16 cellular contexts compared by ENCODE assay signal in the genomic region with DNA sequence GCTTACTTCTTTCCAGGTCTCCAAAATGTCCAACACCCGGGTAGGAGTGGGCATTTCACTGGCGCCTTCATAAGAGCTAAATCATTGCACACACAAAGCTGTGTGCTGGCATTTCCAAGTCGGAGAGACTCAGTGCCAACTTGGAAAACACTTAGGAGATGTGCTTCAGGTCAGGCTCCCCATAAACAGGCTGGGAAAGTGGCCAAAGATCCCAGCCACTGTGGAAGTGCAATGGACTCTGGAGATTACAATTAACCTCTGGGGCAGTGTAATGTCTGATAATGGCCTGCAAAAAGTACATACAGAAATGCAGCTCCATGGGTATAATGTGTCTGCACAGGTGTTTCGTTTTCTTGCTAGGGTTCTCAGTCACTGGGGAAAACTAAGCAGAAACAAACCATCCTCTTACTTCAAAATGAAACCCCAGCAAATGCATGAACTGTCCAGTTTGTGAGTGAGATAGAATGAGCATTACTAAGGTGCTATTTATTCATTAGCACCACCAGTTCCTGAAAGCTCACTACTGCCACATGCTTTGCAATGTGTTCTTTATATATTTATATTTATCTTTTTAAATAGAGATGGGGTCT.
DNase-seq lines count a peak whose midpoint lies in the region; ATAC-seq, FAIRE-seq and TF ChIP-seq lines count a peak whose summit lies in the region.
"Had no signal": no experiment of that assay in that cellular context is flagged by ENCODE, and none has a peak within 500 bp of the region (broad histone marks: within the 10 kb centered on the region; RNA-seq: fewer than 3 reads in every experiment).

No MANE protein-coding gene starts in this region.

- WGBS in right cardiac atrium, result 60% methylated on average over 4 of the region's 4 CpGs

- H3K36me3 Mint-ChIP-seq in endothelial cell (ENCODE audit: low read depth, unreplicated experiment) (no peaks in the 10 kb centered on the region), immature natural killer cell (no peaks in the 10 kb centered on the region)
- H3K36me3 Mint-ChIP-seq: activated naive CD8-positive, alpha-beta T cell; mesothelial cell of epicardium had no signal

- TF ChIP-seq CTCF in endothelial cell (IDR thresholded peaks at IDR 0.05; ENCODE audit: unreplicated experiment), result no peak

- peak; percentile 87 for ATAC-seq in GM21390 (IDR thresholded peaks at IDR 0.05; ENCODE audit: unreplicated experiment)
- ATAC-seq in HG03135 (IDR thresholded peaks at IDR 0.05; ENCODE audit: unreplicated experiment), result peak; percentile 88
- ATAC-seq in right cardiac atrium, result peak in 1 of 2 donors; percentile 27
- ATAC-seq: esophagus mucosa had no signal

- H3K27me3 ChIP-seq in right cardiac atrium (ENCODE audit: control insufficient read depth, insufficient read depth), result no peaks in the 10 kb centered on the region

- no peak overlapping the region for H3K4me3 ChIP-seq in right cardiac atrium (ENCODE audit: low read length)

- DNase-seq in GM18507 (ENCODE audit: extremely low spot score, insufficient read length, low read depth) (no peak), right cardiac atrium (peak in 2 of 3 donors; percentile 33 to 59), endothelial cell (ENCODE audit: low spot score) (no peak), immature natural killer cell (no peak), 8988T (no peak), AG08395 (ENCODE audit: low spot score) (no peak)
- DNase-seq: cerebellar nuclear complex, MV-4-11, NCI-H524 treated with DMSO at 0.1 percent for 48 hours, SIG-M5 had no signal

- intact Hi-C loops in right cardiac atrium (cut with DNase I), result no loop called here

- H3K4me1 ChIP-seq in right cardiac atrium (ENCODE audit: control insufficient read depth, insufficient read depth, low read length), result peaks cover 4% of the 10 kb centered on the region

- H3K27ac Mint-ChIP-seq in endothelial cell (ENCODE audit: unreplicated experiment) (no peak overlapping the region), immature natural killer cell (no peak overlapping the region)
- H3K27ac Mint-ChIP-seq: activated naive CD8-positive, alpha-beta T cell; mesothelial cell of epicardium had no signal

- H3K9me3 Mint-ChIP-seq in endothelial cell (ENCODE audit: unreplicated experiment) (no peaks in the 10 kb centered on the region), immature natural killer cell (no peaks in the 10 kb centered on the region)
- H3K9me3 Mint-ChIP-seq: mesothelial cell of epicardium had no signal

- no peak overlapping the region for H3K4me3 Mint-ChIP-seq in endothelial cell (ENCODE audit: unreplicated experiment)
- no peak overlapping the region for H3K4me3 Mint-ChIP-seq in immature natural killer cell
- H3K4me3 Mint-ChIP-seq: activated naive CD8-positive, alpha-beta T cell; mesothelial cell of epicardium had no signal

- H3K27ac ChIP-seq in right cardiac atrium (ENCODE audit: low read length), result peak overlapping the region; percentile 17
- H3K27ac ChIP-seq: C4-2B had no signal

- H3K27me3 Mint-ChIP-seq in endothelial cell (ENCODE audit: unreplicated experiment) (peaks cover 5% of the 10 kb centered on the region), immature natural killer cell (ENCODE audit: low read depth in 3 of 3) (peaks cover 0 to 1% (median 0%) of the 10 kb centered on the region in 3 donors)
- H3K27me3 Mint-ChIP-seq: activated naive CD8-positive, alpha-beta T cell had no signal

- H3K4me1 Mint-ChIP-seq in endothelial cell (ENCODE audit: unreplicated experiment), result peaks cover 13% of the 10 kb centered on the region
- H3K4me1 Mint-ChIP-seq in immature natural killer cell, result no peaks in the 10 kb centered on the region

- no peaks in the 10 kb centered on the region for H3K9me3 ChIP-seq in right cardiac atrium (ENCODE audit: control insufficient read depth, low read length)

- FAIRE-seq in GM18507 (lab: Jason Lieb, UNC), result peak; percentile 81

Comparison
In these comparisons a context has a peak if more than half of its experiments do, and no peak if none do; other contexts are left out.
1. DNase-seq: peak in right cardiac atrium (2 of 3); none in GM18507 (single experiment), endothelial cell (single experiment), immature natural killer cell (0 of 3), 8988T (single experiment) and AG08395 (single experiment).